ENCODE assay signal across 19 cellular contexts in genomic region chr12:2769866-2770533, GRCh38.
"Had no signal": no experiment of that assay in that cellular context is flagged by ENCODE, and none has a peak within 500 bp of the region (broad histone marks: within the 10 kb centered on the region; RNA-seq: fewer than 3 reads in every experiment).

No MANE protein-coding gene starts in this region.

- H3K4me3 Mint-ChIP-seq: activated naive CD8-positive, alpha-beta T cell treated with anti-CD3 and anti-CD28 coated beads, Interleukin-2, amount 10 ng/mL, durations not matched to agents 7 days and 5 days; activated T-helper 1 cell treated with anti-CD3 and anti-CD28 coated beads, Interleukin-12 subunit alpha, Interleukin-12 subunit beta, Interleukin-2, Interleukin-4 antibody, amounts not matched to agents 30 ng/mL and 10 ng/mL and 1 ng/mL, durations not matched to agents 14 hours and 24 hours and 36 hours; effector memory CD8-positive, alpha-beta T cell; memory B cell; natural killer cell; stimulated activated naive B cell treated with anti-CD40 and anti-IgM and Interleukin-4, amounts not matched to agents 10 μg/mL and 1 μg/mL and 100 μg/mL, for 72 hours had no signal

- H3K27me3 ChIP-seq: cardiac muscle cell, left lung, sigmoid colon, spleen had no signal

- ATAC-seq: effector memory CD8-positive, alpha-beta T cell; left lung; natural killer cell; stimulated activated naive B cell treated with anti-CD40 and anti-IgM and Interleukin-4, amounts not matched to agents 10 μg/mL and 1 μg/mL and 100 μg/mL, for 72 hours had no signal

- H3K4me1 ChIP-seq: left lung, sigmoid colon, spleen had no signal

- H3K9me3 ChIP-seq: left lung, sigmoid colon, spleen, thoracic aorta had no signal

- H3K27ac Mint-ChIP-seq: activated naive CD8-positive, alpha-beta T cell treated with anti-CD3 and anti-CD28 coated beads, Interleukin-2, amount 10 ng/mL, durations not matched to agents 7 days and 5 days; activated T-helper 1 cell treated with anti-CD3 and anti-CD28 coated beads, Interleukin-12 subunit alpha, Interleukin-12 subunit beta, Interleukin-2, Interleukin-4 antibody, amounts not matched to agents 30 ng/mL and 10 ng/mL and 1 ng/mL, durations not matched to agents 14 hours and 24 hours and 36 hours; effector memory CD8-positive, alpha-beta T cell; memory B cell; natural killer cell; stimulated activated naive B cell treated with anti-CD40 and anti-IgM and Interleukin-4, amounts not matched to agents 10 μg/mL and 1 μg/mL and 100 μg/mL, for 72 hours had no signal

- H3K9me3 Mint-ChIP-seq: activated naive CD8-positive, alpha-beta T cell treated with anti-CD3 and anti-CD28 coated beads, Interleukin-2, amount 10 ng/mL, durations not matched to agents 7 days and 5 days; activated T-helper 1 cell treated with anti-CD3 and anti-CD28 coated beads, Interleukin-12 subunit alpha, Interleukin-12 subunit beta, Interleukin-2, Interleukin-4 antibody, amounts not matched to agents 30 ng/mL and 10 ng/mL and 1 ng/mL, durations not matched to agents 14 hours and 24 hours and 36 hours; natural killer cell had no signal

- H3K27ac ChIP-seq: cardiac muscle cell, left lung, sigmoid colon, spleen, thoracic aorta had no signal

- H3K36me3 Mint-ChIP-seq: activated naive CD8-positive, alpha-beta T cell treated with anti-CD3 and anti-CD28 coated beads, Interleukin-2, amount 10 ng/mL, durations not matched to agents 7 days and 5 days; natural killer cell; stimulated activated naive B cell treated with anti-CD40 and anti-IgM and Interleukin-4, amounts not matched to agents 10 μg/mL and 1 μg/mL and 100 μg/mL, for 72 hours had no signal

- H3K36me3 ChIP-seq: cardiac muscle cell, left lung, sigmoid colon, spleen, thoracic aorta had no signal

- DNase-seq: activated CD4-positive, alpha-beta T cell treated with anti-CD3 and anti-CD28 coated beads, Interleukin-2, amount 50 U/mL, for 4 hours; activated naive CD4-positive, alpha-beta T cell; activated naive CD8-positive, alpha-beta T cell treated with anti-CD3 and anti-CD28 coated beads, Interleukin-2, amount 10 ng/mL, durations not matched to agents 7 days and 5 days; activated T-cell treated with anti-CD3 and anti-CD28 coated beads for 4 hours; amygdala; effector memory CD8-positive, alpha-beta T cell; glutamatergic neuron; hippocampal formation; left lung; natural killer cell; sigmoid colon; spleen; stimulated activated naive B cell treated with anti-CD40 and anti-IgM and Interleukin-4, amounts not matched to agents 10 μg/mL and 1 μg/mL and 100 μg/mL, for 72 hours; SW 1271 had no signal

- H3K4me1 Mint-ChIP-seq: natural killer cell; stimulated activated naive B cell treated with anti-CD40 and anti-IgM and Interleukin-4, amounts not matched to agents 10 μg/mL and 1 μg/mL and 100 μg/mL, for 72 hours had no signal

- H3K4me3 ChIP-seq: cardiac muscle cell, left lung, sigmoid colon, spleen, thoracic aorta had no signal

- FAIRE-seq: islet of Langerhans had no signal

- H3K27me3 Mint-ChIP-seq: activated naive CD8-positive, alpha-beta T cell treated with anti-CD3 and anti-CD28 coated beads, Interleukin-2, amount 10 ng/mL, durations not matched to agents 7 days and 5 days; memory B cell had no signal
